In genomic region chr19:18494267-18494607, GRCh38 we compare ENCODE assay signal across 12 cellular contexts. TPM values are rescaled to one million over a fixed set of nuclear protein-coding genes. Genes with fewer than 3 reads are reported as not detected.
DNase-seq lines count a peak whose midpoint lies in the region; ATAC-seq and TF ChIP-seq lines count a peak whose summit lies in the region.
"Had no signal": no experiment of that assay in that cellular context is flagged by ENCODE, and none has a peak within 500 bp of the region (broad histone marks: within the 10 kb centered on the region; RNA-seq: fewer than 3 reads in every experiment).

No MANE protein-coding gene starts in this region.

- peak overlapping the region; percentile 54 to 71 (median 60); a peak in 13 of 22 replicates for H3K9ac ChIP-seq in BLaER1 treated with 17β-estradiol and CSF1 and Interleukin-3, amounts not matched to agents 10 nM and 100 nM
- H3K9ac ChIP-seq in IMR-90 (ENCODE audit: low read depth, low read length): no peak overlapping the region

- no peak overlapping the region; the same call in 1 of the 2 replicates for H4K5ac ChIP-seq in IMR-90 (ENCODE audit: low read depth, low read length)

- no peak for TF ChIP-seq CTCF in IMR-90 (conservative IDR thresholded peaks at IDR 0.05; ENCODE audit: low read depth, low read length)
- TF ChIP-seq CTCF in chondrocyte (IDR thresholded peaks at IDR 0.05): no peak
- TF ChIP-seq CTCF in ovary (IDR thresholded peaks at IDR 0.05): no peak

- peak overlapping the region in 1 of 2 experiments; percentile 37; a peak in 1 of 4 replicates for H4K8ac ChIP-seq in IMR-90 (ENCODE audit: low read depth in 2 of 2, low read length in 2 of 2)

- no peak overlapping the region; a peak in 1 of 20 replicates for H3K4me3 ChIP-seq in BLaER1 treated with 17β-estradiol and CSF1 and Interleukin-3, amounts not matched to agents 10 nM and 100 nM
- H3K4me3 ChIP-seq in IMR-90 (ENCODE audit: insufficient read depth, low read depth, low read length): no peak overlapping the region
- H3K4me3 ChIP-seq in ovary: no peak overlapping the region
- H3K4me3 ChIP-seq: MG63, thoracic aorta had no signal

- DNase-seq in IMR-90 (peak; percentile 69), chondrocyte (ENCODE audit: low spot score) (no peak), ovary (peak in 3 of 5 donors; percentile 55 to 70 (median 61)), NCI-H187 (lab: John Stamatoyannopoulos, UW) (no peak), NCI-H1436 (lab: John Stamatoyannopoulos, UW) (no peak)
- no peak for DNase-seq in activated effector memory CD4-positive, alpha-beta T cell treated with Interleukin-2 at 50 U/mL for 16 hours
- DNase-seq in stimulated activated CD4-positive, alpha-beta T cell treated with anti-CD3 and anti-CD28 coated beads, Interleukin-12 subunit alpha, Interleukin-12 subunit beta, amount 100 ng/mL, for 4 hours: no peak
- DNase-seq: MG63, NCI-H526 treated with DMSO at 0.1 percent for 48 hours had no signal

- H2AFZ ChIP-seq in IMR-90 (replicated peaks; ENCODE audit: low read length, poor library complexity): no peak overlapping the region

- H3K27ac ChIP-seq in BLaER1 treated with 17β-estradiol and CSF1 and Interleukin-3, amounts not matched to agents 10 nM and 100 nM: peak overlapping the region; percentile 31 to 74 (median 69); a peak in 19 of 22 replicates
- H3K27ac ChIP-seq in IMR-90 (ENCODE audit: insufficient read depth, low read length): no peak overlapping the region
- peak overlapping the region; percentile 50 to 79 for H3K27ac ChIP-seq in ovary
- H3K27ac ChIP-seq: epithelial cell of prostate, thoracic aorta had no signal

- CTCF ChIA-PET in IMR-90 (lab: Yijun Ruan, JAX): no interaction called here

- POLR2A ChIA-PET in IMR-90 (lab: Charles Lee; ENCODE audit: unreplicated experiment): interaction anchor here (0.6 kb wide), 1 partner anchor 14 kb away, joined by 6 read pairs; no protein-coding TSS in a partner anchor

- no peak overlapping the region; the same call in 1 of the 2 replicates for H3K56ac ChIP-seq in IMR-90 (ENCODE audit: extremely low read depth, insufficient read depth, low read length)

- in situ Hi-C loops in IMR-90 (cut with MboI; ENCODE audit: low sequenced_read_pairs): no loop called here

- no peaks in the 10 kb centered on the region for H3K27me3 ChIP-seq in BLaER1 treated with 17β-estradiol and CSF1 and Interleukin-3, amounts not matched to agents 10 nM and 100 nM
- H3K27me3 ChIP-seq in IMR-90 (ENCODE audit: control insufficient read depth, insufficient read depth, low read length) (no peaks in the 10 kb centered on the region), ovary (no peaks in the 10 kb centered on the region)
- H3K27me3 ChIP-seq: MG63 had no signal

- H3K9me3 Mint-ChIP-seq in chondrocyte (ENCODE audit: low read depth): no peaks in the 10 kb centered on the region

- TF ChIP-seq RAD21 in IMR-90 (IDR thresholded peaks at IDR 0.05; ENCODE audit: low read length): no peak

- 33% methylated on average over 1 of the region's 7 CpGs; no CpG with 5 or more reads in 1 of the 2 experiments for WGBS in IMR-90 (ENCODE audit: extremely low coverage in 2 of 2, insufficient read length in 1 of 2), 2 experiments
- WGBS in ovary, 3 donors: 16 to 37% (median 26%) methylated on average over 7 of the region's 7 CpGs

- peaks cover 28 to 99% of the 10 kb centered on the region in 2 experiments for H3K79me1 ChIP-seq in IMR-90 (ENCODE audit: low read depth in 1 of 2, low read length in 2 of 2)

- peaks cover 0 to 43% (median 5%) of the 10 kb centered on the region in 11 experiments; a peak in 11 of 22 replicates for H3K36me3 ChIP-seq in BLaER1 treated with 17β-estradiol and CSF1 and Interleukin-3, amounts not matched to agents 10 nM and 100 nM
- H3K36me3 ChIP-seq in IMR-90 (ENCODE audit: control insufficient read depth, insufficient read depth, low read length) (no peaks in the 10 kb centered on the region), ovary (no peaks in the 10 kb centered on the region)
- H3K36me3 ChIP-seq: thoracic aorta had no signal

- H3K18ac ChIP-seq in IMR-90 (ENCODE audit: low read depth, low read length): no peak overlapping the region

- H3K4me3 Mint-ChIP-seq in chondrocyte (ENCODE audit: unreplicated experiment): no peak overlapping the region

- no peak overlapping the region for H3K14ac ChIP-seq in IMR-90 (replicated peaks; ENCODE audit: low read depth, low read length)

- H3K36me3 Mint-ChIP-seq in chondrocyte (ENCODE audit: low read depth): no peaks in the 10 kb centered on the region

- peaks cover 56% of the 10 kb centered on the region for H3K9me1 ChIP-seq in IMR-90 (ENCODE audit: insufficient read depth, low read length)

- dilution Hi-C loops in IMR-90 (cut with HindIII; ENCODE audit: low sequenced_read_pairs, unreplicated experiment): no loop called here

- H3K23ac ChIP-seq in IMR-90 (ENCODE audit: low read depth, low read length): 0 out of 2 replicates have a peak overlapping the region, but pooled peaks have one; percentile 41

- no TSS peak for BruUV-seq in IMR-90 (replicated peaks; lab: Mats Ljungman, UMichigan)

- TF ChIP-seq POLR2A in IMR-90 (IDR thresholded peaks at IDR 0.05; ENCODE audit: low read depth, low read length): no peak
- no peak for TF ChIP-seq POLR2A in ovary (IDR thresholded peaks at IDR 0.05)

- intact Hi-C loops in IMR-90 (cut with micrococcal nuclease) (no loop called here), ovary (cut with DNase I) (no loop called here)

- no peak for TF ChIP-seq EP300 in ovary (IDR thresholded peaks at IDR 0.05)

- H4K91ac ChIP-seq in IMR-90 (ENCODE audit: insufficient read depth, low read depth, low read length): no peak overlapping the region

- H3K27me3 Mint-ChIP-seq in chondrocyte (ENCODE audit: low read depth): no peaks in the 10 kb centered on the region

- peak overlapping the region; percentile 89 to 98 (median 94) for H3K4me2 ChIP-seq in BLaER1 treated with 17β-estradiol and CSF1 and Interleukin-3, amounts not matched to agents 10 nM and 100 nM
- peak overlapping the region; percentile 24; the same call in 1 of the 2 replicates for H3K4me2 ChIP-seq in IMR-90 (ENCODE audit: low read depth, low read length)

- peak overlapping the region; percentile 68 for H3K27ac Mint-ChIP-seq in chondrocyte (ENCODE audit: unreplicated experiment)

- H2BK15ac ChIP-seq in IMR-90 (ENCODE audit: low read depth, low read length): no peak overlapping the region

- 0 out of 2 replicates have a peak overlapping the region, but pooled peaks have one; percentile 4 for H3K4ac ChIP-seq in IMR-90 (ENCODE audit: low read depth, low read length)

- ATAC-seq in IMR-90 (ENCODE audit: low read depth): 0 out of 2 replicates have a peak, but pooled peaks have one; percentile 3

- H2BK120ac ChIP-seq in IMR-90 (ENCODE audit: low read depth, low read length): no peak overlapping the region

- peaks cover 33% of the 10 kb centered on the region for H3K4me1 Mint-ChIP-seq in chondrocyte (ENCODE audit: low read depth)

- peaks cover 77 to 100% (median 89%) of the 10 kb centered on the region in 10 experiments for H3K4me1 ChIP-seq in BLaER1 treated with 17β-estradiol and CSF1 and Interleukin-3, amounts not matched to agents 10 nM and 100 nM
- H3K4me1 ChIP-seq in IMR-90 (ENCODE audit: control insufficient read depth, insufficient read depth, low read length) (peaks cover 25% of the 10 kb centered on the region), ovary (ENCODE audit: insufficient read depth) (peaks cover 39% of the 10 kb centered on the region)

- peaks cover 83 to 100% (median 100%) of the 10 kb centered on the region in 11 experiments for H4K20me1 ChIP-seq in BLaER1 treated with 17β-estradiol and CSF1 and Interleukin-3, amounts not matched to agents 10 nM and 100 nM
- peaks cover 100% of the 10 kb centered on the region for H4K20me1 ChIP-seq in IMR-90 (ENCODE audit: insufficient read depth, low read length)

- peak overlapping the region; percentile 58; the same call in 1 of the 2 replicates for H2AK5ac ChIP-seq in IMR-90 (ENCODE audit: low read depth, low read length)

- H3K9me3 ChIP-seq in BLaER1 treated with 17β-estradiol and CSF1 and Interleukin-3, amounts not matched to agents 10 nM and 100 nM (replicated peaks in 1 of 11): no peaks in the 10 kb centered on the region
- no peaks in the 10 kb centered on the region for H3K9me3 ChIP-seq in IMR-90 (ENCODE audit: control insufficient read depth, insufficient read depth, low read length)
- no peaks in the 10 kb centered on the region for H3K9me3 ChIP-seq in ovary
- H3K9me3 ChIP-seq: MG63, thoracic aorta had no signal

- no peak overlapping the region for H2AK9ac ChIP-seq in IMR-90 (replicated peaks; ENCODE audit: low read depth, low read length, poor library complexity)

- H2BK5ac ChIP-seq in IMR-90 (ENCODE audit: low read depth, low read length, poor library complexity, severe bottlenecking): peak overlapping the region; percentile 17

- no peak overlapping the region for H2BK20ac ChIP-seq in IMR-90 (ENCODE audit: low read depth, low read length)

TF ChIP-seq in IMR-90, 13 proteins besides CTCF, POLR2A, EP300 and RAD21 (continues in another document):
- TF ChIP-seq RFX5 (IDR thresholded peaks at IDR 0.05; ENCODE audit: low read depth, low read length): no peak
- TF ChIP-seq MAZ (IDR thresholded peaks at IDR 0.05; ENCODE audit: borderline replicate concordance, low read depth, low read length): no peak
- no peak for TF ChIP-seq NFE2L2 (IDR thresholded peaks at IDR 0.05; ENCODE audit: low read depth, low read length)
- no peak for TF ChIP-seq MXI1 (IDR thresholded peaks at IDR 0.05; ENCODE audit: borderline replicate concordance, low read depth, low read length)

RNA-seq across cellular contexts. Expression of gene ELL, which starts 27.6 kb away (rescaled TPM):
- 6.3 and 6.7 TPM in 2 replicates for total RNA-seq in IMR-90 (2012; rRNA removed)
- polyA plus RNA-seq in IMR-90 (2012; rRNA removed): 13.1 and 15.0 TPM in 2 replicates
- 6.3 and 15.8 TPM in 2 replicates for polyA plus RNA-seq in IMR-90 (2012; cell fraction: cytosol; rRNA removed)
- polyA plus RNA-seq in IMR-90 (2012; cell fraction: nucleus; rRNA removed; ENCODE audit: low replicate concordance): 23.8 and 42.6 TPM in 2 replicates
- 12.4 to 14.0 TPM (median 13.0 TPM) in 3 replicates for total RNA-seq in chondrocyte
- total RNA-seq in ovary: 10 to 100 TPM in 6 of 7 donors, 1 to 10 TPM in 1; 9.8 to 22.3 (median 19.8) TPM
- 10 to 100 TPM in 1 of 2 donors, 1 to 10 TPM in 1; 1.6 to 12.3 TPM for polyA plus RNA-seq in ovary

RNA-seq across cellular contexts. Expression of gene FKBP8, which starts 49.1 kb away (rescaled TPM):
- total RNA-seq in IMR-90 (2012; rRNA removed): 134 and 153 TPM in 2 replicates
- polyA plus RNA-seq in IMR-90 (2012; rRNA removed): 289 and 312 TPM in 2 replicates
- 290 and 383 TPM in 2 replicates for polyA plus RNA-seq in IMR-90 (2012; cell fraction: cytosol; rRNA removed)
- polyA plus RNA-seq in IMR-90 (2012; cell fraction: nucleus; rRNA removed; ENCODE audit: low replicate concordance): 283 and 393 TPM in 2 replicates
- total RNA-seq in chondrocyte: 168 to 192 TPM (median 190 TPM) in 3 replicates
- total RNA-seq in ovary: 100 to 1,000 TPM; 198 to 354 (median 290) TPM
- 100 to 1,000 TPM in 1 of 2 donors, 10 to 100 TPM in 1; 14.1 to 319 TPM for polyA plus RNA-seq in ovary

RNA-seq across cellular contexts. Expression of gene ISYNA1, which starts 56.3 kb away (rescaled TPM):
- total RNA-seq in IMR-90 (2012; rRNA removed) (3.4 and 3.9 TPM in 2 replicates), chondrocyte (56.5 to 213 TPM (median 208 TPM) in 3 replicates), ovary (100 to 1,000 TPM in 6 of 7 donors, 10 to 100 TPM in 1; 45.2 to 345 (median 217) TPM)
- polyA plus RNA-seq in IMR-90 (2012; rRNA removed) (24.7 and 29.4 TPM in 2 replicates), ovary (100 to 1,000 TPM in 1 of 2 donors, 1 to 10 TPM in 1; 9.6 to 144 TPM)
- 12.2 and 29.5 TPM in 2 replicates for polyA plus RNA-seq in IMR-90 (2012; cell fraction: cytosol; rRNA removed)
- polyA plus RNA-seq in IMR-90 (2012; cell fraction: nucleus; rRNA removed; ENCODE audit: low replicate concordance): 118 and 248 TPM in 2 replicates

Comparison
In these comparisons a context has a peak if more than half of its experiments do, and no peak if none do; other contexts are left out.
1. DNase-seq: peak in IMR-90 (single experiment) and ovary (3 of 5); none in chondrocyte (single experiment), activated effector memory CD4-positive, alpha-beta T cell treated with Interleukin-2 at 50 U/mL for 16 hours (single experiment), stimulated activated CD4-positive, alpha-beta T cell treated with anti-CD3 and anti-CD28 coated beads, Interleukin-12 subunit alpha, Interleukin-12 subunit beta, amount 100 ng/mL, for 4 hours (single experiment), NCI-H187 (0 of 2) and NCI-H1436 (single experiment).